In genomic region chr11:118168751-118169150, GRCh38 we compare ENCODE assay signal across 28 cellular contexts. TPM values are rescaled to one million over a fixed set of nuclear protein-coding genes. Genes with fewer than 3 reads are reported as not detected.
DNase-seq lines count a peak whose midpoint lies in the region; FAIRE-seq and TF ChIP-seq lines count a peak whose summit lies in the region.
"Had no signal": no experiment of that assay in that cellular context is flagged by ENCODE, and none has a peak within 500 bp of the region (broad histone marks: within the 10 kb centered on the region; RNA-seq: fewer than 3 reads in every experiment).

No MANE protein-coding gene starts in this region.

- peak overlapping the region; percentile 52 for H3K18ac ChIP-seq in neuronal stem cell (ENCODE audit: low read length)

- no peak overlapping the region for H3K4ac ChIP-seq in neuronal stem cell (ENCODE audit: low read length)

- DNase-seq in Calu3, result peak; percentile 31
- peak; percentile 75 for DNase-seq in bronchial epithelial cell (ENCODE audit: low read depth)
- no peak for DNase-seq in neuronal stem cell (ENCODE audit: low spot score)
- DNase-seq in NCI-H187 (lab: John Stamatoyannopoulos, UW), result no peak
- DNase-seq in Peyer's patch, result no peak
- DNase-seq in DMS 273 treated with DMSO at 0.1 percent for 48 hours (lab: John Stamatoyannopoulos, UW), result no peak
- DNase-seq: CD4-positive, CD25-positive, alpha-beta regulatory T cell; DMS79 treated with DMSO at 0.1 percent for 48 hours; GF-D8; Karpas-422; NCI-H1105; NCI-H1436 treated with DMSO at 0.1 percent for 48 hours; NCI-H1930; NCI-H446; NCI-H524 treated with DMSO at 0.1 percent for 48 hours; NCI-H774; RPMI8226; SHP77 had no signal

- no peaks in the 10 kb centered on the region for H3K36me3 ChIP-seq in bronchial epithelial cell (ENCODE audit: control insufficient read depth, insufficient read depth, low read length)
- H3K36me3 ChIP-seq in neuronal stem cell (replicated peaks in 1 of 2; ENCODE audit: control insufficient read depth in 2 of 2, insufficient read depth in 2 of 2, low read length in 2 of 2), result no peaks in the 10 kb centered on the region
- no peaks in the 10 kb centered on the region for H3K36me3 ChIP-seq in Peyer's patch
- H3K36me3 ChIP-seq: BLaER1, HAP-1 had no signal

- no peak overlapping the region for H2BK120ac ChIP-seq in neuronal stem cell (ENCODE audit: low read depth, low read length)

- H3K9me3 ChIP-seq in neuronal stem cell (replicated peaks in 1 of 2; ENCODE audit: control insufficient read depth in 2 of 2, insufficient read depth in 1 of 2, low read depth in 1 of 2, low read length in 2 of 2) (no peaks in the 10 kb centered on the region), Peyer's patch (no peaks in the 10 kb centered on the region)
- H3K9me3 ChIP-seq: BLaER1, HAP-1 had no signal

- H3K4me1 Mint-ChIP-seq in Calu3 (ENCODE audit: low read depth, unreplicated experiment), result no peaks in the 10 kb centered on the region

- no CpG with 5 or more reads among the region's 3 CpGs for WGBS in neuronal stem cell (ENCODE audit: extremely low coverage in 2 of 2, insufficient read length in 2 of 2, insufficient replicate concordance in 1 of 2), 2 donors

- H4K8ac ChIP-seq in neuronal stem cell (ENCODE audit: low read depth, low read length), result no peak overlapping the region

- intact Hi-C loops in Calu3 (cut with micrococcal nuclease; ENCODE audit: unreplicated experiment), result no loop called here

- H2AFZ ChIP-seq in neuronal stem cell (ENCODE audit: low read length), result no peak overlapping the region
- H2AFZ ChIP-seq: GM23338, PC-9 had no signal

- no peaks in the 10 kb centered on the region for H3K9me3 Mint-ChIP-seq in Calu3 (ENCODE audit: low read depth, unreplicated experiment)
- H3K9me3 Mint-ChIP-seq: CD4-positive, CD25-positive, alpha-beta regulatory T cell; GM23338 had no signal

- CTCF ChIA-PET in Calu3 (lab: Charles Lee), result no interaction called here

- TF ChIP-seq EP300 in Ishikawa (IDR thresholded peaks at IDR 0.05; ENCODE audit: borderline replicate concordance), result no peak

- no peaks in the 10 kb centered on the region for H3K36me3 Mint-ChIP-seq in Calu3 (ENCODE audit: insufficient read depth, unreplicated experiment)
- H3K36me3 Mint-ChIP-seq: CD4-positive, CD25-positive, alpha-beta regulatory T cell had no signal

- H3K27ac ChIP-seq in neuronal stem cell (replicated peaks; ENCODE audit: low read length), result no peak overlapping the region
- no peak overlapping the region for H3K27ac ChIP-seq in Peyer's patch
- H3K27ac ChIP-seq: BLaER1, HL-60, PC-9 had no signal

- H3K4me3 Mint-ChIP-seq in Calu3 (ENCODE audit: low read depth, unreplicated experiment), result no peak overlapping the region
- H3K4me3 Mint-ChIP-seq: CD4-positive, CD25-positive, alpha-beta regulatory T cell; GM23338 had no signal

- peaks cover 61% of the 10 kb centered on the region for H3K27me3 Mint-ChIP-seq in Calu3 (ENCODE audit: unreplicated experiment)

- H2BK15ac ChIP-seq in neuronal stem cell (ENCODE audit: low read length), result no peak overlapping the region

- no peak overlapping the region for H2BK12ac ChIP-seq in neuronal stem cell (ENCODE audit: low read length)

- no peak for FAIRE-seq in bronchial epithelial cell (lab: Jason Lieb, UNC)
- FAIRE-seq: GM12891 had no signal

- no peak overlapping the region for H2BK5ac ChIP-seq in neuronal stem cell (ENCODE audit: low read length)

- H4K91ac ChIP-seq in neuronal stem cell (ENCODE audit: low read depth, low read length, poor library complexity), result peak overlapping the region; percentile 76

- TF ChIP-seq CTCF in Calu3 (IDR thresholded peaks at IDR 0.05; ENCODE audit: unreplicated experiment) (no peak), bronchial epithelial cell (IDR thresholded peaks at IDR 0.05; ENCODE audit: insufficient read depth, low read length, severe bottlenecking) (no peak), Peyer's patch (IDR thresholded peaks at IDR 0.05) (no peak)

- BruUV-seq in Calu3 (replicated peaks; lab: Mats Ljungman, UMichigan), result no TSS peak

- H3K9ac ChIP-seq in neuronal stem cell (ENCODE audit: low read depth, low read length, poor library complexity), result no peak overlapping the region
- H3K9ac ChIP-seq: BLaER1 had no signal

- H3K14ac ChIP-seq in neuronal stem cell (ENCODE audit: low read length), result peak overlapping the region; percentile 90

- TF ChIP-seq RAD21 in Ishikawa (IDR thresholded peaks at IDR 0.05; ENCODE audit: low read depth), result no peak

- H2AK5ac ChIP-seq in neuronal stem cell (ENCODE audit: low read depth, low read length), result peak overlapping the region; percentile 72

- H3K4me3 ChIP-seq in bronchial epithelial cell (ENCODE audit: low read depth, low read length) (no peak overlapping the region), neuronal stem cell (ENCODE audit: low read length in 2 of 2) (no peak overlapping the region), Peyer's patch (no peak overlapping the region)
- H3K4me3 ChIP-seq: BLaER1, GM23338, HAP-1, PC-9 had no signal

- no peaks in the 10 kb centered on the region for H3K27me3 ChIP-seq in bronchial epithelial cell (ENCODE audit: control insufficient read depth, insufficient read depth, low read length)
- H3K27me3 ChIP-seq in neuronal stem cell (ENCODE audit: control insufficient read depth in 3 of 3, insufficient read depth in 3 of 3, low read depth in 1 of 3, low read length in 3 of 3), result peaks cover 0 to 88% (median 29%) of the 10 kb centered on the region in 3 experiments
- H3K27me3 ChIP-seq in Peyer's patch, result no peaks in the 10 kb centered on the region
- H3K27me3 ChIP-seq: BLaER1 had no signal

- H3K4me1 ChIP-seq in neuronal stem cell (ENCODE audit: control insufficient read depth in 2 of 2, insufficient read depth in 1 of 2, low read depth in 1 of 2, low read length in 2 of 2) (peaks cover 0 to 3% of the 10 kb centered on the region in 2 donors), Peyer's patch (peaks cover 0 to 9% (median 3%) of the 10 kb centered on the region in 4 donors)
- H3K4me1 ChIP-seq: HAP-1 had no signal

- no peak overlapping the region for H3K27ac Mint-ChIP-seq in Calu3 (ENCODE audit: unreplicated experiment)
- H3K27ac Mint-ChIP-seq: CD4-positive, CD25-positive, alpha-beta regulatory T cell; GM23338 had no signal

- no peak overlapping the region for H3K4me2 ChIP-seq in neuronal stem cell (ENCODE audit: insufficient read depth, low read length, poor library complexity, severe bottlenecking)
- H3K4me2 ChIP-seq: BLaER1, GM23338, PC-9 had no signal

- no peaks in the 10 kb centered on the region for H3K79me1 ChIP-seq in neuronal stem cell (ENCODE audit: low read depth, low read length)

- TF ChIP-seq POLR2A in Peyer's patch (IDR thresholded peaks at IDR 0.05), result no peak

- no peak overlapping the region for H3K23ac ChIP-seq in neuronal stem cell (ENCODE audit: low read depth, low read length, poor library complexity)

TF ChIP-seq in Ishikawa, 13 proteins besides CTCF, POLR2A, EP300 and RAD21:
- TF ChIP-seq TCF12 (IDR thresholded peaks at IDR 0.05; ENCODE audit: low read depth) (no peak), NFIC (IDR thresholded peaks at IDR 0.05) (no peak), CEBPB (IDR thresholded peaks at IDR 0.05) (0 out of 2 replicates have a peak, but pooled peaks have one; percentile 42), MAX (IDR thresholded peaks at IDR 0.05) (no peak)

RNA-seq across cellular contexts. Expression of gene SCN2B, which starts 7.7 kb away (rescaled TPM):
- total RNA-seq in Calu3 (2022), result not detected in 2 replicates
- under 0.01 and 0.13 TPM in 2 replicates for total RNA-seq in bronchial epithelial cell
- polyA plus RNA-seq in neuronal stem cell (2013, experiment 1 of 2), result 0.14 TPM
- polyA plus RNA-seq in neuronal stem cell (2013, experiment 2 of 2), result 0.14 TPM
- under 1 TPM in 2 of 4 donors, not detected in 2; 0.13 to 0.38 TPM for total RNA-seq in Peyer's patch
- total RNA-seq: A172; CD4-positive, CD25-positive, alpha-beta regulatory T cell; PC-9; SK-MEL-5 had no signal
- polyA plus RNA-seq: CD4-positive, CD25-positive, alpha-beta regulatory T cell; GM23338 had no signal

RNA-seq across cellular contexts. Expression of gene SCN4B, which starts 16.1 kb away (rescaled TPM):
- not detected in 2 replicates for total RNA-seq in Calu3 (2022)
- total RNA-seq in bronchial epithelial cell, result 0.53 and 1.2 TPM in 2 replicates
- polyA plus RNA-seq in neuronal stem cell (2013, experiment 1 of 2), result 1.0 TPM
- 0.97 TPM for polyA plus RNA-seq in neuronal stem cell (2013, experiment 2 of 2)
- 1 to 10 TPM in 2 of 4 donors, under 1 TPM in 2; 0.35 to 8.3 (median 1.4) TPM for total RNA-seq in Peyer's patch
- total RNA-seq: CD4-positive, CD25-positive, alpha-beta regulatory T cell; PC-9; SK-MEL-5 had no signal
- polyA plus RNA-seq: CD4-positive, CD25-positive, alpha-beta regulatory T cell had no signal

RNA-seq across cellular contexts. Expression of gene JAML, which starts 56.1 kb away (rescaled TPM):
- total RNA-seq in Calu3 (2022) (0.07 TPM in 1 of 2 replicates, not detected in the other), bronchial epithelial cell (0.13 TPM in 1 of 2 replicates, not detected in the other), Peyer's patch (10 to 100 TPM in 3 of 4 donors, 1 to 10 TPM in 1; 7.5 to 83.3 (median 14.4) TPM)
- polyA plus RNA-seq in neuronal stem cell (2013, experiment 1 of 2), result 0.03 TPM
- not detected for polyA plus RNA-seq in neuronal stem cell (2013, experiment 2 of 2)
- total RNA-seq: A172, PC-9, SK-MEL-5 had no signal
- polyA plus RNA-seq: AG04450 had no signal

Comparison
In these comparisons a context has a peak if more than half of its experiments do, and no peak if none do; other contexts are left out.
1. DNase-seq: peak in Calu3 (single experiment) and bronchial epithelial cell (single experiment); none in neuronal stem cell (single experiment), NCI-H187 (0 of 2), Peyer's patch (0 of 3) and DMS 273 treated with DMSO at 0.1 percent for 48 hours (single experiment).